Comparison of ENCODE assay signal across 1 cellular context in genomic region chr3:49359623-49360022, GRCh38.
TF ChIP-seq lines count a peak whose summit lies in the region.

No MANE protein-coding gene starts in this region.

TF ChIP-seq in endothelial cell of umbilical vein, 7 proteins besides CTCF, POLR2A, EP300 and RAD21 (continued from another document):
- peak; percentile 67 for TF ChIP-seq FOS (IDR thresholded peaks at IDR 0.05; ENCODE audit: borderline replicate concordance, insufficient read depth, low read length)
